ENCODE assay signal across 8 cellular contexts in the genomic region with DNA sequence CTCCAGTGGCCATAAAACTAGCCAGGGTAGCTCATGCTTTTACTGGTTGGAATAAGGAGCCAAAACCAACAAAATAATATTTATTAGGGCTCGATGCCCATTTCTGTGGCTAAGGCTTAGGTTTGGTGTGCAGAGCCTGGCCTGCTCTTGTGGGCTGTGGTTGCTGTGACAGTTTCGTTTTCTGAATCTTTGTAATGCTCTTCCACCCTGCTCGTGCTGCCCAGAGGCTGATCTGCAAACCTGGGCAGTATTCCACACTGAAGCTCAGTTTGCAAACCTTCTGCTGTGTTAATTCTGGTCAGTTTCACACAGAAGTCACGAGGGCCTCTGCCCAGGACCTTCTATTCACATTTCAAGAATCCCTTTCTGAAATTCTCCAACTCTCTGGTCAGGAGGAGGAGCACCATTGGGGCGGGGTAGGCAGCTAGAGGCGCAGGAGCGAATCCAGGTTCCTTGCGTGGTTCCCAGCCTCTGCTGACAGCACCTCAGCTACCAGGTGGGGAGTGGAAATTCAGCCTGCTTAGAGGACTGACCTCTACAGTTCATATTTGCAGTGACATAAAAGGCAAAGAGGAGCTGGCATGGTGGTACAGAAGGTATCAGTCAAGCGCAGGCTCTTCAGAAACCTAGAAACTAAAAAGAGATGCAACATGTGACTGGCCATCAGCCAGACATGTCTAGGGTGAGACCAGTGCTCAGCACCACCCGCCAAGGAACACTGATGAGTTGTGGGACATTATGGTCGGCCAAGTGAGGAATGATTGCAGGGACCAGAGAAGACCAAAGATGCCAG. TPM values are rescaled to one million over a fixed set of nuclear protein-coding genes. Genes with fewer than 3 reads are reported as not detected.
A peak's percentile ranks its signal among the peaks of the same experiment; 100 is the strongest.
DNase-seq lines count a peak whose midpoint lies in the region; ATAC-seq and TF ChIP-seq lines count a peak whose summit lies in the region.

No MANE protein-coding gene starts in this region.

- no peak overlapping the region for H3K27ac Mint-ChIP-seq in T-helper 17 cell

- peaks cover 4% of the 10 kb centered on the region for H3K36me3 Mint-ChIP-seq in T-helper 17 cell (ENCODE audit: low read depth)

- TF ChIP-seq CTCF in AG10803 (conservative IDR thresholded peaks at IDR 0.05; ENCODE audit: low read length) = no peak

- H3K4me3 Mint-ChIP-seq in T-helper 17 cell = no peak overlapping the region

- H3K4me3 ChIP-seq in AG10803 (ENCODE audit: low read length) = no peak overlapping the region

- DNase-seq in AG10803 (ENCODE audit: low read depth) = peak; percentile 82
- peak; percentile 75 for DNase-seq in RPMI7951 (ENCODE audit: low read depth)
- DNase-seq in hepatic stellate cell (ENCODE audit: low spot score) = peak; percentile 95
- DNase-seq in Ammon's horn (ENCODE audit: low spot score) = no peak
- DNase-seq in T-helper 17 cell = no peak
- no peak for DNase-seq in NCI-H82 (lab: John Stamatoyannopoulos, UW)
- no peak for DNase-seq in putamen (ENCODE audit: low spot score)

- no peaks in the 10 kb centered on the region for H3K27me3 Mint-ChIP-seq in T-helper 17 cell

- ATAC-seq in GM19438 (IDR thresholded peaks at IDR 0.05; ENCODE audit: low read depth, unreplicated experiment) = peak; percentile 78
- ATAC-seq in T-helper 17 cell = no peak

- H3K9me3 ChIP-seq in T-helper 17 cell (ENCODE audit: control insufficient read depth, low read length, poor library complexity, severe bottlenecking) = no peaks in the 10 kb centered on the region

- peaks cover 10% of the 10 kb centered on the region for H3K4me1 Mint-ChIP-seq in T-helper 17 cell

RNA-seq across cellular contexts. Expression of a gene that starts 14.3 kb away (rescaled TPM):
- 0.24 and 0.39 TPM in 2 replicates for total RNA-seq in RPMI7951 (2014; rRNA removed; shearing (Covaris generic))
- total RNA-seq in T-helper 17 cell = under 1 TPM; 0.13 to 0.45 TPM

RNA-seq across cellular contexts. Expression of a gene that starts 18.9 kb away (rescaled TPM):
- 0.49 TPM in 1 of 2 replicates, not detected in the other for total RNA-seq in RPMI7951 (2014; rRNA removed; shearing (Covaris generic))
- 1 to 10 TPM in 1 of 2 donors, under 1 TPM in 1; 0.89 to 1.2 TPM for total RNA-seq in T-helper 17 cell

RNA-seq across cellular contexts. Expression of a gene that starts 26.4 kb away (rescaled TPM):
- 39.3 and 43.9 TPM in 2 replicates for total RNA-seq in RPMI7951 (2014; rRNA removed; shearing (Covaris generic))
- 10 to 100 TPM; 10.2 to 12.2 TPM for total RNA-seq in T-helper 17 cell

RNA-seq across cellular contexts. Expression of a gene that starts 38.4 kb away (rescaled TPM):
- total RNA-seq in RPMI7951 (2014; rRNA removed; shearing (Covaris generic)) = 28.7 and 33.3 TPM in 2 replicates
- total RNA-seq in T-helper 17 cell = 10 to 100 TPM in 1 of 2 donors, 1 to 10 TPM in 1; 2.6 to 11.5 TPM

Comparison
In these comparisons a context has a peak if more than half of its experiments do, and no peak if none do; other contexts are left out.
1. DNase-seq: peak in AG10803 (single experiment), RPMI7951 (single experiment) and hepatic stellate cell (single experiment); none in Ammon's horn (single experiment), T-helper 17 cell (0 of 3), NCI-H82 (single experiment) and putamen (single experiment).